In the genomic region with DNA sequence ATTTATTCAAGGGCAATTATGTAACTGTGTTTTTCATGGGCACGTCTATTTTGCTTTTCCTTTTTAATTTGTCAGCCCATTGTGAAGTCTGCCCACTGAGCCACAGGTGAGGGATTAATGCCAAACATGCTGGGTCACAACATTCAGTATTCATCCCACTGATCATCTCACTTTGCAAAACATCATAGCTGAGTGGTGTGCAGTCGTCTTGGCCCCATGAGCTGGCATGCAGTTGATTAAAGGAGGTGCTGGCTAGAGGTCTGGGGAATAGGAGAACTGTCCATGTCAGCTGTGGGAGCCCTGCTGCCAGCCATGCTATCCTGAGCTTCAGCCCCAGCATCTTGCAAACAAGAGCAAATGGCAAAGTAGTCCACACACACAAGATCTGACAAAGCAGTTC, we compare ENCODE assay signal across 28 cellular contexts. TPM values are rescaled to one million over a fixed set of nuclear protein-coding genes. Genes with fewer than 3 reads are reported as not detected.
"Had no signal": no experiment of that assay in that cellular context is flagged by ENCODE, and none has a peak within 500 bp of the region (broad histone marks: within the 10 kb centered on the region; RNA-seq: fewer than 3 reads in every experiment).

No MANE protein-coding gene starts in this region.

- H3K27ac ChIP-seq: adrenal gland had no signal

- H3K9me3 Mint-ChIP-seq: activated T-helper 17 cell treated with anti-CD3 and anti-CD28 coated beads, Interleukin-2, amount 50 U/mL, for 72 hours had no signal

- H3K27ac Mint-ChIP-seq: activated B cell treated with CpG ODN at 0.5 μM for 24 hours; activated CD4-positive, alpha-beta memory T cell treated with anti-CD3 and anti-CD28 coated beads, Interleukin-2, amount 10 ng/mL, durations not matched to agents 7 days and 5 days; activated naive CD4-positive, alpha-beta T cell treated with anti-CD3 and anti-CD28 coated beads for 36 hours; activated naive CD8-positive, alpha-beta T cell; activated T-helper 17 cell treated with anti-CD3 and anti-CD28 coated beads, Interleukin-2, amount 50 U/mL, for 72 hours; T-helper 17 cell had no signal

- H3K4me1 Mint-ChIP-seq: activated B cell treated with CpG ODN at 0.5 μM for 24 hours had no signal

- DNase-seq: activated B cell treated with CpG ODN at 0.5 μM for 24 hours; activated CD4-positive, alpha-beta memory T cell treated with anti-CD3 and anti-CD28 coated beads, Interleukin-2, amount 10 ng/mL, durations not matched to agents 7 days and 5 days; activated CD4-positive, alpha-beta T cell treated with anti-CD3 and anti-CD28 coated beads, Interleukin-2, amount 50 U/mL, for 1 hour; activated gamma-delta T cell; activated naive CD4-positive, alpha-beta T cell treated with anti-CD3 and anti-CD28 coated beads for 36 hours; activated T-cell treated with anti-CD3 and anti-CD28 coated beads for 4 hours; activated T-cell treated with anti-CD3 and anti-CD28 coated beads, Interleukin-2, amount 50 U/mL, for 48 hours; adrenal gland; anterior cingulate cortex; Kasumi-1; NCI-H1048; NCI-H1417; NCI-H1694; NCI-H2029; NCI-H2107; NCI-H2171 treated with DMSO at 0.1 percent for 48 hours; NCI-H345; NCI-H510A; NCI-H526 treated with DMSO at 0.1 percent for 48 hours; NCI-H82; SIG-M5; T-helper 17 cell; T-helper 9 cell had no signal

- H3K9me3 ChIP-seq: adrenal gland had no signal

- ATAC-seq: activated T-helper 17 cell treated with anti-CD3 and anti-CD28 coated beads, Interleukin-2, amount 50 U/mL, for 72 hours; T-helper 17 cell had no signal

- H3K4me3 Mint-ChIP-seq: activated B cell treated with CpG ODN at 0.5 μM for 24 hours; activated CD4-positive, alpha-beta memory T cell treated with anti-CD3 and anti-CD28 coated beads, Interleukin-2, amount 10 ng/mL, durations not matched to agents 7 days and 5 days; activated naive CD4-positive, alpha-beta T cell treated with anti-CD3 and anti-CD28 coated beads for 36 hours; activated naive CD8-positive, alpha-beta T cell; activated T-helper 17 cell treated with anti-CD3 and anti-CD28 coated beads, Interleukin-2, amount 50 U/mL, for 72 hours; T-helper 17 cell had no signal

- H3K4me3 ChIP-seq: adrenal gland had no signal

- H3K27me3 ChIP-seq: adrenal gland had no signal

- H3K27me3 Mint-ChIP-seq: activated B cell treated with CpG ODN at 0.5 μM for 24 hours; activated naive CD8-positive, alpha-beta T cell; activated T-helper 17 cell treated with anti-CD3 and anti-CD28 coated beads, Interleukin-2, amount 50 U/mL, for 72 hours; T-helper 17 cell had no signal

- H3K4me1 ChIP-seq: adrenal gland had no signal

- H3K36me3 Mint-ChIP-seq: activated naive CD8-positive, alpha-beta T cell had no signal

- H3K36me3 ChIP-seq: adrenal gland had no signal

RNA-seq across cellular contexts. Expression of gene ESM1, which starts 11.7 kb away (rescaled TPM):
- total RNA-seq: activated B cell treated with CpG ODN at 0.5 μM for 24 hours; activated CD8-positive, alpha-beta memory T cell treated with anti-CD3 and anti-CD28 coated beads for 36 hours; activated naive CD4-positive, alpha-beta T cell treated with anti-CD3 and anti-CD28 coated beads for 36 hours; OCI-LY7; T-helper 17 cell had no signal

RNA-seq across cellular contexts. Expression of gene GZMK, which starts 27.0 kb away (rescaled TPM):
- total RNA-seq: activated B cell treated with CpG ODN at 0.5 μM for 24 hours; activated naive CD4-positive, alpha-beta T cell treated with anti-CD3 and anti-CD28 coated beads for 36 hours; OCI-LY7; RPMI7951 had no signal
